In the genomic region with DNA sequence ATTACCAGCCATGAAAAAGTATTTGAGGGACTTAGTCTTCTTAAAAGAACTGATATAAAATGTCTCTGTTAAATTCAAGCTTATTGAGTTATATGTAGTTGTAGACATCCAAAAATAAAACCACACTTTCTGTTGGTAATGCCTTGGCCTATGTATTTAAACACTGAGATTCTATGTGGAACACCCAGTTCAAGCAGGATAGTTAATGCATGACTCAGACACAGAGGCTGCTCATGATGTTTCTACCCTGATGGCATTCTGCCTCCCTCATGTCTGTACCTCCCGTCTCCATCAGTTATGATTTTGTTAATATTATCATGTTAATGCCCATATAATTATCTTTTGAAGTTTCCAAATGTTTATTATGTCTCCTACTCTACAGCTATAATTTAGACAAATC, we compare ENCODE assay signal across 17 cellular contexts.
DNase-seq lines count a peak whose midpoint lies in the region; ATAC-seq and TF ChIP-seq lines count a peak whose summit lies in the region.
"Had no signal": no experiment of that assay in that cellular context is flagged by ENCODE, and none has a peak within 500 bp of the region (broad histone marks: within the 10 kb centered on the region; RNA-seq: fewer than 3 reads in every experiment).

No MANE protein-coding gene starts in this region.

- TF ChIP-seq CTCF in fibroblast of mammary gland (conservative IDR thresholded peaks at IDR 0.05; ENCODE audit: control insufficient read depth, insufficient read depth, low read depth, low read length), result no peak
- TF ChIP-seq CTCF in progenitor cell of endocrine pancreas (IDR thresholded peaks at IDR 0.05; ENCODE audit: unreplicated experiment), result no peak
- no peak for TF ChIP-seq CTCF in uterus (IDR thresholded peaks at IDR 0.05)

- H3K36me3 ChIP-seq in uterus, result no peaks in the 10 kb centered on the region

- H3K4me3 Mint-ChIP-seq in progenitor cell of endocrine pancreas (ENCODE audit: low read depth), result no peak overlapping the region
- H3K4me3 Mint-ChIP-seq: activated naive CD4-positive, alpha-beta T cell treated with anti-CD3 and anti-CD28 coated beads, Interleukin-2, amount 50 U/mL, for 24 hours; T-helper 2 cell treated with Interferon-gamma antibody and Interleukin-4, amounts not matched to agents 5 μg/mL and 100 μg/mL, for 36 hours had no signal

- H3K4me1 ChIP-seq in uterus, result no peaks in the 10 kb centered on the region

- no peak overlapping the region for H3K27ac ChIP-seq in uterus

- H3K27me3 ChIP-seq in uterus, result no peaks in the 10 kb centered on the region

- H3K36me3 Mint-ChIP-seq in progenitor cell of endocrine pancreas (ENCODE audit: insufficient read depth), result no peaks in the 10 kb centered on the region
- H3K36me3 Mint-ChIP-seq: activated naive CD4-positive, alpha-beta T cell treated with anti-CD3 and anti-CD28 coated beads, Interleukin-2, amount 50 U/mL, for 24 hours had no signal

- no peaks in the 10 kb centered on the region for H3K9me3 Mint-ChIP-seq in progenitor cell of endocrine pancreas (ENCODE audit: low read depth)
- H3K9me3 Mint-ChIP-seq: activated naive CD4-positive, alpha-beta T cell treated with anti-CD3 and anti-CD28 coated beads, Interleukin-2, amount 50 U/mL, for 24 hours; T-helper 2 cell treated with Interferon-gamma antibody and Interleukin-4, amounts not matched to agents 5 μg/mL and 100 μg/mL, for 36 hours had no signal

- peak overlapping the region; percentile 2 for H3K27ac Mint-ChIP-seq in progenitor cell of endocrine pancreas
- H3K27ac Mint-ChIP-seq: activated naive CD4-positive, alpha-beta T cell treated with anti-CD3 and anti-CD28 coated beads, Interleukin-2, amount 50 U/mL, for 24 hours; T-helper 2 cell treated with Interferon-gamma antibody and Interleukin-4, amounts not matched to agents 5 μg/mL and 100 μg/mL, for 36 hours had no signal

- H3K4me3 ChIP-seq in fibroblast of mammary gland (ENCODE audit: control insufficient read depth, low read depth, low read length) (no peak overlapping the region), uterus (no peak overlapping the region)

- DNase-seq in ELR (ENCODE audit: low read depth) (peak; percentile 49), fibroblast of mammary gland (ENCODE audit: low read depth) (peak; percentile 60), progenitor cell of endocrine pancreas (ENCODE audit: low spot score, unreplicated experiment) (no peak), uterus (no peak)
- no peak for DNase-seq in activated CD8-positive, alpha-beta memory T cell treated with anti-CD3 and anti-CD28 coated beads for 24 hours
- DNase-seq: cortex of kidney; DND-41; foreskin melanocyte; NCI-H2029; NCI-H748 treated with DMSO at 0.1 percent for 48 hours; SHP77 treated with DMSO at 0.1 percent for 48 hours; stimulated activated CD4-positive, alpha-beta T cell treated with anti-CD3 and anti-CD28 coated beads, Interleukin-12 subunit alpha, Interleukin-12 subunit beta, amount 100 ng/mL, for 4 hours had no signal

- ATAC-seq in SK-N-SH treated with all-trans-retinoic acid at 6 μM for 48 hours (peak; percentile 95), HG02610 (IDR thresholded peaks at IDR 0.05; ENCODE audit: unreplicated experiment) (no peak), GM19328 (IDR thresholded peaks at IDR 0.05; ENCODE audit: unreplicated experiment) (no peak)

- TF ChIP-seq POLR2A in uterus (IDR thresholded peaks at IDR 0.05), result no peak

- H3K9me3 ChIP-seq in uterus, result no peaks in the 10 kb centered on the region

- H3K4me1 Mint-ChIP-seq in progenitor cell of endocrine pancreas (ENCODE audit: low read depth), result peaks cover 7% of the 10 kb centered on the region
- H3K4me1 Mint-ChIP-seq: activated naive CD4-positive, alpha-beta T cell treated with anti-CD3 and anti-CD28 coated beads, Interleukin-2, amount 50 U/mL, for 24 hours had no signal

- no peaks in the 10 kb centered on the region for H3K27me3 Mint-ChIP-seq in progenitor cell of endocrine pancreas
- H3K27me3 Mint-ChIP-seq: activated naive CD4-positive, alpha-beta T cell treated with anti-CD3 and anti-CD28 coated beads, Interleukin-2, amount 50 U/mL, for 24 hours had no signal

- intact Hi-C loops in uterus (cut with DNase I; ENCODE audit: low total_unique reads), result no loop called here

TF ChIP-seq in SK-N-SH treated with all-trans-retinoic acid at 6 μM for 48 hours, 23 proteins besides CTCF, POLR2A, EP300 and RAD21:
- no peak for TF ChIP-seq TOX (CRISPR knock-in tag; IDR thresholded peaks at IDR 0.05; ENCODE audit: borderline replicate concordance)
- no peak for TF ChIP-seq GLIS3 (CRISPR knock-in tag; IDR thresholded peaks at IDR 0.05)
- no peak for TF ChIP-seq ZNF565 (CRISPR knock-in tag; conservative IDR thresholded peaks at IDR 0.05; ENCODE audit: low read depth)
- TF ChIP-seq PPARA (CRISPR knock-in tag; IDR thresholded peaks at IDR 0.05; ENCODE audit: borderline replicate concordance), result no peak
- TF ChIP-seq OSR1 (CRISPR knock-in tag; IDR thresholded peaks at IDR 0.05), result no peak
TF ChIP-seq in SK-N-SH treated with all-trans-retinoic acid at 6 μM for 48 hours: peak in this region for 0.

Comparison
In these comparisons a context has a peak if more than half of its experiments do, and no peak if none do; other contexts are left out.
1. DNase-seq: peak in ELR (single experiment) and fibroblast of mammary gland (single experiment); none in progenitor cell of endocrine pancreas (single experiment), uterus (0 of 2) and activated CD8-positive, alpha-beta memory T cell treated with anti-CD3 and anti-CD28 coated beads for 24 hours (single experiment).